In genomic region chrX:76014321-76014720, GRCh38 we compare ENCODE assay signal across 9 cellular contexts.
"Had no signal": no experiment of that assay in that cellular context is flagged by ENCODE, and none has a peak within 500 bp of the region (broad histone marks: within the 10 kb centered on the region; RNA-seq: fewer than 3 reads in every experiment).

No MANE protein-coding gene starts in this region.

- H3K9ac ChIP-seq: GM23248 had no signal

- H3K4me3 ChIP-seq: GM23248, GM23338, HAP-1 had no signal

- H3K4me2 ChIP-seq: GM23338 had no signal

- H3K4me1 ChIP-seq: HAP-1 had no signal

- H3K27ac ChIP-seq: GM23248 had no signal

- H3K36me3 ChIP-seq: HAP-1 had no signal

- ATAC-seq: GM23338, HCT116 had no signal

- H2AFZ ChIP-seq: GM23248, GM23338 had no signal

- H3K9me3 ChIP-seq: HAP-1 had no signal

- DNase-seq: GM23248, GOT3, H7, H9, HCEC 1CT, HFFc6 had no signal
